Comparison of ENCODE assay signal across 14 cellular contexts in the genomic region with DNA sequence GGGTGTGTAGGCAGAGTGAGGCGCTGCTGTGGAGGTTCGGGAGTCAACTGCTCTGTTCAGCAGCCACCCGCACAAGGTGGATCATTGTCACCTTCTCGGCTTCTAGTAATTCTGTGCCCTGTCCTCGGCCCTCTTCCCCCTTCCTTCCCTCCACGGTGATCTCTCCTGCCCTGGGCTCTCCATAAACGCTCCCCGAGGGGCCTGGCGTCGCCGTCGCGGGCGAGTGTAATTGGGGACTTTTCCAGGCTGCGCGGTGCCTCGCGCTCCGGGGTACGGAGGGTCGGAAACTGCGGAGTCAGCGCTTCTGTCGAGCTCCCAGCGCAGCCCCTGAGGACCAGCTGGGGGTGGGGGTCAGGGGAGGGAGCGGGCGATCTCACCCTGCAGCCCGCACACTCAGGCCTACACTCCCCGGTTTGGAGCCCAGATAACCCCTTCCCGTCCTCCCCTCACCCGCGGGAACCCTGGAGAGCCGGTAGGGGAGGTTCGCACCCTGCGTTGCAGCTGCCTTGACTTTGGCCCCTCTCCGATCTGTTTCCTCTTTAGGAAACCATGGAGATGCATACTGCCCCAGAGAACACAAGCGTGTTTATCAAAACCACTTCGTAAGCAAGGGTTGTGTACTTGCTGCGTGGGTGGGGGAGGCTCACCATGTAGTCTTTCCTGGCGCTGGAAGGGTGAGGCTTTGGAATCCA.
DNase-seq lines count a peak whose midpoint lies in the region; ATAC-seq, FAIRE-seq and TF ChIP-seq lines count a peak whose summit lies in the region.
"Had no signal": no experiment of that assay in that cellular context is flagged by ENCODE, and none has a peak within 500 bp of the region (broad histone marks: within the 10 kb centered on the region; RNA-seq: fewer than 3 reads in every experiment).

No MANE protein-coding gene starts in this region.

- H3K4me1 Mint-ChIP-seq in brain, result peaks cover 4% of the 10 kb centered on the region
- H3K4me1 Mint-ChIP-seq in stimulated activated effector memory CD8-positive, alpha-beta T cell treated with anti-CD3 and anti-CD28 coated beads, Interleukin-12 subunit alpha, Interleukin-12 subunit beta, amount 100 ng/mL, for 72 hours, result peaks cover 14% of the 10 kb centered on the region

- FAIRE-seq in HepG2 (lab: Jason Lieb, UNC) (no peak), H54 (lab: Jason Lieb, UNC) (no peak)

- intact Hi-C loops in HepG2 (cut with micrococcal nuclease; ENCODE audit: unreplicated experiment), result no loop called here

- POLR2A ChIA-PET in HepG2 (lab: Yijun Ruan, JAX), result no interaction called here

- H3K27ac Mint-ChIP-seq in brain, result no peak overlapping the region
- no peak overlapping the region for H3K27ac Mint-ChIP-seq in stimulated activated effector memory CD8-positive, alpha-beta T cell treated with anti-CD3 and anti-CD28 coated beads, Interleukin-12 subunit alpha, Interleukin-12 subunit beta, amount 100 ng/mL, for 72 hours
- H3K27ac Mint-ChIP-seq: activated B cell treated with CpG ODN at 0.5 μM for 24 hours had no signal

- H3K79me2 ChIP-seq in HepG2 (ENCODE audit: insufficient read depth, low read length), result no peaks in the 10 kb centered on the region

- BruUV-seq in HepG2 (replicated peaks; lab: Mats Ljungman, UMichigan), result no TSS peak

- no peak for TF ChIP-seq EP300 in HepG2 (IDR thresholded peaks at IDR 0.05; ENCODE audit: low read depth in 2 of 2, low read length in 2 of 2)
- TF ChIP-seq EP300 in HepG2 (CRISPR knock-in tag; IDR thresholded peaks at IDR 0.05; ENCODE audit: borderline replicate concordance), result no peak

- peaks cover 57% of the 10 kb centered on the region for H3K27me3 Mint-ChIP-seq in brain

- no peaks in the 10 kb centered on the region for H3K36me3 ChIP-seq in HepG2 (replicated peaks in 1 of 2; ENCODE audit: control insufficient read depth in 1 of 2, insufficient read depth in 2 of 2, low read length in 2 of 2)
- no peaks in the 10 kb centered on the region for H3K36me3 ChIP-seq in brain microvascular endothelial cell (replicated peaks)

- H3K27me3 ChIP-seq in HepG2 (ENCODE audit: control insufficient read depth in 1 of 2, insufficient read depth in 2 of 2, low read length in 2 of 2) (peaks cover 8 to 61% of the 10 kb centered on the region in 2 experiments; a peak in 4 of 5 replicates), brain microvascular endothelial cell (replicated peaks) (peaks cover 11% of the 10 kb centered on the region)

- H3K9me3 ChIP-seq in HepG2 (ENCODE audit: low read length), result no peaks in the 10 kb centered on the region

- 35% methylated on average over 30 of the region's 40 CpGs for WGBS in HepG2 (ENCODE audit: low lambda C conversion rate)

- H3K4me2 ChIP-seq in HepG2 (ENCODE audit: low read depth, low read length), result no peak overlapping the region

- no peak overlapping the region for H3K9ac ChIP-seq in HepG2 (ENCODE audit: insufficient read depth, low read depth, low read length)

- CTCF ChIA-PET in HepG2 (lab: Yijun Ruan, JAX; ENCODE audit: low intra/inter-chr PET ratio, low total read pairs), result no interaction called here

- H3K4me3 Mint-ChIP-seq in brain, result peak overlapping the region in 4 of 5 experiments; percentile 45 to 73 (median 69)
- H3K4me3 Mint-ChIP-seq in stimulated activated effector memory CD8-positive, alpha-beta T cell treated with anti-CD3 and anti-CD28 coated beads, Interleukin-12 subunit alpha, Interleukin-12 subunit beta, amount 100 ng/mL, for 72 hours, result no peak overlapping the region
- H3K4me3 Mint-ChIP-seq: activated B cell treated with CpG ODN at 0.5 μM for 24 hours had no signal

- no peak overlapping the region for H3K27ac ChIP-seq in HepG2 (ENCODE audit: extremely low read length, insufficient read depth, low read length)
- no peak overlapping the region for H3K27ac ChIP-seq in brain microvascular endothelial cell
- H3K27ac ChIP-seq: RWPE1 had no signal

- TF ChIP-seq RAD21 in HepG2 (CRISPR knock-in tag; IDR thresholded peaks at IDR 0.05), result no peak

- H3K36me3 Mint-ChIP-seq in brain, result no peaks in the 10 kb centered on the region
- H3K36me3 Mint-ChIP-seq in stimulated activated effector memory CD8-positive, alpha-beta T cell treated with anti-CD3 and anti-CD28 coated beads, Interleukin-12 subunit alpha, Interleukin-12 subunit beta, amount 100 ng/mL, for 72 hours, result no peaks in the 10 kb centered on the region

- ATAC-seq in HepG2, result peak; percentile 26
- peak; percentile 40 for ATAC-seq in stimulated activated effector memory CD8-positive, alpha-beta T cell treated with anti-CD3 and anti-CD28 coated beads, Interleukin-12 subunit alpha, Interleukin-12 subunit beta, amount 100 ng/mL, for 72 hours

- peak; percentile 6 for DNase-seq in NCI-H2171 treated with DMSO at 0.1 percent for 48 hours (lab: John Stamatoyannopoulos, UW)
- no peak for DNase-seq in NCI-H2171 (lab: John Stamatoyannopoulos, UW)
- DNase-seq in HepG2 (ENCODE audit: low spot score), result no peak
- DNase-seq in stimulated activated effector memory CD8-positive, alpha-beta T cell treated with anti-CD3 and anti-CD28 coated beads, Interleukin-12 subunit alpha, Interleukin-12 subunit beta, amount 100 ng/mL, for 72 hours (ENCODE audit: low spot score in 2 of 2), result no peak
- DNase-seq in brain microvascular endothelial cell, result no peak
- no peak for DNase-seq in KG1 (lab: John Stamatoyannopoulos, UW)
- no peak for DNase-seq in H54 (ENCODE audit: insufficient read length, low spot score)
- DNase-seq: activated B cell treated with CpG ODN at 0.5 μM for 24 hours; activated effector memory CD4-positive, alpha-beta T cell treated with anti-CD3 and anti-CD28 coated beads, Interleukin-2, amount 50 U/mL, for 16 hours; hypothalamus; NCI-H1436; occipital lobe had no signal

- H3K9me3 Mint-ChIP-seq in brain, result peaks cover 0 to 6% (median 0%) of the 10 kb centered on the region in 5 experiments
- H3K9me3 Mint-ChIP-seq in stimulated activated effector memory CD8-positive, alpha-beta T cell treated with anti-CD3 and anti-CD28 coated beads, Interleukin-12 subunit alpha, Interleukin-12 subunit beta, amount 100 ng/mL, for 72 hours, result no peaks in the 10 kb centered on the region

- no peak for TF ChIP-seq CTCF in brain (conservative IDR thresholded peaks at IDR 0.05)
- no peak for TF ChIP-seq CTCF in HepG2 (CRISPR knock-in tag; IDR thresholded peaks at IDR 0.05)
- TF ChIP-seq CTCF in brain microvascular endothelial cell (IDR thresholded peaks at IDR 0.05; ENCODE audit: low read depth, low read length, missing control alignments), result no peak

- no peak overlapping the region for H2AFZ ChIP-seq in HepG2 (ENCODE audit: low read length)

- H4K20me1 ChIP-seq in HepG2 (ENCODE audit: insufficient read depth, low read length), result no peaks in the 10 kb centered on the region

- in situ Hi-C loops in HepG2 (cut with HindIII; ENCODE audit: extremely low pct_ligation_motif_present, low pct_unique_long_range_greater_than_20kb), result no loop called here
- in situ Hi-C loops in brain microvascular endothelial cell (cut with HindIII; ENCODE audit: low pct_ligation_motif_present, low sequenced_read_pairs), result no loop called here

- no peak overlapping the region for H3K4me3 ChIP-seq in HepG2 (replicated peaks in 1 of 3; ENCODE audit: insufficient read depth in 1 of 3, low read depth in 2 of 3, low read length in 3 of 3)
- no peak overlapping the region for H3K4me3 ChIP-seq in brain microvascular endothelial cell (ENCODE audit: low read depth, low read length)

- TF ChIP-seq POLR2A in HepG2 (IDR thresholded peaks at IDR 0.05; ENCODE audit: insufficient read depth in 1 of 2, low read depth in 2 of 2, low read length in 2 of 2), result no peak
- TF ChIP-seq POLR2A in H54 (IDR thresholded peaks at IDR 0.05; ENCODE audit: low read depth, low read length), result no peak

- no peaks in the 10 kb centered on the region for H3K4me1 ChIP-seq in HepG2 (ENCODE audit: insufficient read depth, low read length)

TF ChIP-seq in HepG2, 621 proteins besides CTCF, POLR2A, EP300 and RAD21 (continues in another document):
- TF ChIP-seq RFX1 (IDR thresholded peaks at IDR 0.05) (no peak), ZNF619 (CRISPR knock-in tag; IDR thresholded peaks at IDR 0.05) (no peak), MAFG (CRISPR knock-in tag; IDR thresholded peaks at IDR 0.05) (0 out of 2 replicates have a peak, but pooled peaks have one; percentile 38), TEAD3 (CRISPR knock-in tag; optimal IDR thresholded peaks at IDR 0.05; ENCODE audit: borderline replicate concordance) (no peak), XBP1 (CRISPR knock-in tag; IDR thresholded peaks at IDR 0.05) (no peak), PAF1 (CRISPR knock-in tag; IDR thresholded peaks at IDR 0.05) (no peak), MAFF (IDR thresholded peaks at IDR 0.05; ENCODE audit: low read depth, low read length) (peak; percentile 78), MAFK (conservative IDR thresholded peaks at IDR 0.05 in 1 of 2, IDR thresholded peaks at IDR 0.05 in 1 of 2; ENCODE audit: low read length in 2 of 2) (peak; percentile 79 to 92)
- TF ChIP-seq, protein P1, sequence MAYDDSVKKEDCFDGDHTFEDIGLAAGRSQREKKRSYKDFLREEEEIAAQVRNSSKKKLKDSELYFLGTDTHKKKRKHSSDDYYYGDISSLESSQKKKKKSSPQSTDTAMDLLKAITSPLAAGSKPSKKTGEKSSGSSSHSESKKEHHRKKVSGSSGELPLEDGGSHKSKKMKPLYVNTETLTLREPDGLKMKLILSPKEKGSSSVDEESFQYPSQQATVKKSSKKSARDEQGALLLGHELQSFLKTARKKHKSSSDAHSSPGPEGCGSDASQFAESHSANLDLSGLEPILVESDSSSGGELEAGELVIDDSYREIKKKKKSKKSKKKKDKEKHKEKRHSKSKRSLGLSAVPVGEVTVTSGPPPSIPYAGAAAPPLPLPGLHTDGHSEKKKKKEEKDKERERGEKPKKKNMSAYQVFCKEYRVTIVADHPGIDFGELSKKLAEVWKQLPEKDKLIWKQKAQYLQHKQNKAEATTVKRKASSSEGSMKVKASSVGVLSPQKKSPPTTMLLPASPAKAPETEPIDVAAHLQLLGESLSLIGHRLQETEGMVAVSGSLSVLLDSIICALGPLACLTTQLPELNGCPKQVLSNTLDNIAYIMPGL (CRISPR knock-in tag; IDR thresholded peaks at IDR 0.05; ENCODE audit: borderline replicate concordance in 1 of 2, low read depth in 1 of 2), result no peak
